ENCODE assay signal across 1 cellular context in the genomic region with DNA sequence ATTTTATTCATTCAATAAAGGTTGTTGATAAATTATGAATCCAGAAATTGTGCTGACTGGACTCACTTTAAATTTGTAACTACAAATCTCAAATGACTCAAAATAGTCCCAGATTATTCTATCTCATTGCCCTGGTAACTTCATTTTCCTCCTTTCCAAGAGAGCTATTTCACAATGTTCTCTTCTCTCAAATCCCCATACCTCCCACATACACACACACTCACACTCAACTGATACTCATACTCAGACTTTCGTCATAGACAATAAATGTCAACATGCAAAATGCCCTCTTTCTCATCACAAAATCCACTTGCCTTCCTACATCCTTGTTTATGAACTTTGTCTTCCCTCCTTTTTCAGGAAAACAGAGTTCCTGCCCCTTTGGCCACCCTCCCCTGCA.
TF ChIP-seq lines count a peak whose summit lies in the region.

No MANE protein-coding gene starts in this region.

TF ChIP-seq in K562, 482 proteins besides CTCF, POLR2A, EP300 and RAD21 (continued from another document):
- TF ChIP-seq, protein P1, sequence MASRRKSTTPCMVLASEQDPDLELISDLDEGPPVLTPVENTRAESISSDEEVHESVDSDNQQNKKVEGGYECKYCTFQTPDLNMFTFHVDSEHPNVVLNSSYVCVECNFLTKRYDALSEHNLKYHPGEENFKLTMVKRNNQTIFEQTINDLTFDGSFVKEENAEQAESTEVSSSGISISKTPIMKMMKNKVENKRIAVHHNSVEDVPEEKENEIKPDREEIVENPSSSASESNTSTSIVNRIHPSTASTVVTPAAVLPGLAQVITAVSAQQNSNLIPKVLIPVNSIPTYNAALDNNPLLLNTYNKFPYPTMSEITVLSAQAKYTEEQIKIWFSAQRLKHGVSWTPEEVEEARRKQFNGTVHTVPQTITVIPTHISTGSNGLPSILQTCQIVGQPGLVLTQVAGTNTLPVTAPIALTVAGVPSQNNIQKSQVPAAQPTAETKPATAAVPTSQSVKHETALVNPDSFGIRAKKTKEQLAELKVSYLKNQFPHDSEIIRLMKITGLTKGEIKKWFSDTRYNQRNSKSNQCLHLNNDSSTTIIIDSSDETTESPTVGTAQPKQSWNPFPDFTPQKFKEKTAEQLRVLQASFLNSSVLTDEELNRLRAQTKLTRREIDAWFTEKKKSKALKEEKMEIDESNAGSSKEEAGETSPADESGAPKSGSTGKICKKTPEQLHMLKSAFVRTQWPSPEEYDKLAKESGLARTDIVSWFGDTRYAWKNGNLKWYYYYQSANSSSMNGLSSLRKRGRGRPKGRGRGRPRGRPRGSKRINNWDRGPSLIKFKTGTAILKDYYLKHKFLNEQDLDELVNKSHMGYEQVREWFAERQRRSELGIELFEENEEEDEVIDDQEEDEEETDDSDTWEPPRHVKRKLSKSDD (conservative IDR thresholded peaks at IDR 0.05; ENCODE audit: low read length), result no peak
- no peak for TF ChIP-seq HNRNPH1 (optimal IDR thresholded peaks at IDR 0.05; ENCODE audit: low read depth, low read length)
- TF ChIP-seq, protein P2, sequence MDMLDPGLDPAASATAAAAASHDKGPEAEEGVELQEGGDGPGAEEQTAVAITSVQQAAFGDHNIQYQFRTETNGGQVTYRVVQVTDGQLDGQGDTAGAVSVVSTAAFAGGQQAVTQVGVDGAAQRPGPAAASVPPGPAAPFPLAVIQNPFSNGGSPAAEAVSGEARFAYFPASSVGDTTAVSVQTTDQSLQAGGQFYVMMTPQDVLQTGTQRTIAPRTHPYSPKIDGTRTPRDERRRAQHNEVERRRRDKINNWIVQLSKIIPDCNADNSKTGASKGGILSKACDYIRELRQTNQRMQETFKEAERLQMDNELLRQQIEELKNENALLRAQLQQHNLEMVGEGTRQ (CRISPR knock-in tag; IDR thresholded peaks at IDR 0.05), result no peak
- TF ChIP-seq TARDBP (IDR thresholded peaks at IDR 0.05), result no peak
- TF ChIP-seq, protein P3, sequence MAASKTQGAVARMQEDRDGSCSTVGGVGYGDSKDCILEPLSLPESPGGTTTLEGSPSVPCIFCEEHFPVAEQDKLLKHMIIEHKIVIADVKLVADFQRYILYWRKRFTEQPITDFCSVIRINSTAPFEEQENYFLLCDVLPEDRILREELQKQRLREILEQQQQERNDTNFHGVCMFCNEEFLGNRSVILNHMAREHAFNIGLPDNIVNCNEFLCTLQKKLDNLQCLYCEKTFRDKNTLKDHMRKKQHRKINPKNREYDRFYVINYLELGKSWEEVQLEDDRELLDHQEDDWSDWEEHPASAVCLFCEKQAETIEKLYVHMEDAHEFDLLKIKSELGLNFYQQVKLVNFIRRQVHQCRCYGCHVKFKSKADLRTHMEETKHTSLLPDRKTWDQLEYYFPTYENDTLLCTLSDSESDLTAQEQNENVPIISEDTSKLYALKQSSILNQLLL (CRISPR knock-in tag; IDR thresholded peaks at IDR 0.05; ENCODE audit: borderline replicate concordance), result no peak
- TF ChIP-seq, protein P4, sequence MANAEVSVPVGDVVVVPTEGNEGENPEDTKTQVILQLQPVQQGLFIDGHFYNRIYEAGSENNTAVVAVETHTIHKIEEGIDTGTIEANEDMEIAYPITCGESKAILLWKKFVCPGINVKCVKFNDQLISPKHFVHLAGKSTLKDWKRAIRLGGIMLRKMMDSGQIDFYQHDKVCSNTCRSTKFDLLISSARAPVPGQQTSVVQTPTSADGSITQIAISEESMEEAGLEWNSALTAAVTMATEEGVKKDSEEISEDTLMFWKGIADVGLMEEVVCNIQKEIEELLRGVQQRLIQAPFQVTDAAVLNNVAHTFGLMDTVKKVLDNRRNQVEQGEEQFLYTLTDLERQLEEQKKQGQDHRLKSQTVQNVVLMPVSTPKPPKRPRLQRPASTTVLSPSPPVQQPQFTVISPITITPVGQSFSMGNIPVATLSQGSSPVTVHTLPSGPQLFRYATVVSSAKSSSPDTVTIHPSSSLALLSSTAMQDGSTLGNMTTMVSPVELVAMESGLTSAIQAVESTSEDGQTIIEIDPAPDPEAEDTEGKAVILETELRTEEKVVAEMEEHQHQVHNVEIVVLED (CRISPR knock-in tag; IDR thresholded peaks at IDR 0.05), result no peak
- TF ChIP-seq CXXC5 (CRISPR knock-in tag; IDR thresholded peaks at IDR 0.05), result no peak
- peak; percentile 69 for TF ChIP-seq ZNF316 (IDR thresholded peaks at IDR 0.05)
- peak; percentile 20; the same call in 1 of the 2 replicates for TF ChIP-seq C11orf30 (IDR thresholded peaks at IDR 0.05; ENCODE audit: low read depth)
- no peak for TF ChIP-seq ZFP36 (IDR thresholded peaks at IDR 0.05; ENCODE audit: low read depth, low read length, partially characterized antibody)
- no peak for TF ChIP-seq ZFPM2 (CRISPR knock-in tag; IDR thresholded peaks at IDR 0.05)
- TF ChIP-seq NFIC (IDR thresholded peaks at IDR 0.05), result no peak
TF ChIP-seq in K562: peak in this region for 2.
